13 cellular contexts compared by ENCODE assay signal in genomic region chr7:131543298-131543697, GRCh38.
"Had no signal": no experiment of that assay in that cellular context is flagged by ENCODE, and none has a peak within 500 bp of the region (broad histone marks: within the 10 kb centered on the region; RNA-seq: fewer than 3 reads in every experiment).

No MANE protein-coding gene starts in this region.

- H3K27ac ChIP-seq: brain microvascular endothelial cell, ovary, tibial artery had no signal

- H3K9me3 ChIP-seq: ovary, stomach, tibial artery had no signal

- H3K27me3 ChIP-seq: brain microvascular endothelial cell, ovary, stomach, tibial artery had no signal

- H3K36me3 ChIP-seq: brain microvascular endothelial cell, ovary, stomach, tibial artery had no signal

- DNase-seq: activated CD4-positive, alpha-beta memory T cell treated with anti-CD3 and anti-CD28 coated beads for 36 hours; activated CD4-positive, alpha-beta T cell treated with anti-CD3 and anti-CD28 coated beads for 1 hour; activated gamma-delta T cell; activated T-cell treated with anti-CD3 and anti-CD28 coated beads, Interleukin-2, amount 50 U/mL, for 48 hours; amygdala; brain microvascular endothelial cell; foreskin melanocyte; islet precursor cell; stomach; tibial artery had no signal

- FAIRE-seq: endometrium had no signal

- H3K4me3 ChIP-seq: ovary, skin epidermis, stomach, tibial artery had no signal
